24 cellular contexts compared by ENCODE assay signal in the genomic region with DNA sequence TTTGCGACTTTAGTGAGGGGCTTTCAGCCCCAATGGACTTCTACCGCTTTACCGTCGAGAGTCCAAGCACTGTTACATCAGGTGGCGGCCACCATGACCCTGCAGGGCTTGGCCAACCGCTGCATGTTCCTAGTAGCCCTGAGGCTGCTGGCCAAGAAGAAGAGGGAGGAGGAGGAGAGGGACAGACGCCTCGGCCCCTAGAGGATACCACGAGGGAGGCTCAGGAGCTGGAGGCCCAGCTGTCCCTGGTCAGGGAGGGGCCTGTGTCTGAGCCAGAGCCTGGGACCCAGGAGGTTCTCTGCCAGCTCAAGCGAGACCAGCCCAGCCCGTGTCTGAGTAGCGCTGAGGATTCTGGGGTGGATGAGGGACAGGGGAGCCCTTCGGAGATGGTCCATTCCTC. TPM values are rescaled to one million over a fixed set of nuclear protein-coding genes. Genes with fewer than 3 reads are reported as not detected.
DNase-seq lines count a peak whose midpoint lies in the region; ATAC-seq, FAIRE-seq and TF ChIP-seq lines count a peak whose summit lies in the region.
"Had no signal": no experiment of that assay in that cellular context is flagged by ENCODE, and none has a peak within 500 bp of the region (broad histone marks: within the 10 kb centered on the region; RNA-seq: fewer than 3 reads in every experiment).

No MANE protein-coding gene starts in this region.

- H3K4me3 ChIP-seq in GM23338: no peak overlapping the region
- no peak overlapping the region for H3K4me3 ChIP-seq in astrocyte (ENCODE audit: insufficient read depth, low read depth, low read length)
- H3K4me3 ChIP-seq in osteoblast (ENCODE audit: insufficient read depth, low read length): no peak overlapping the region
- H3K4me3 ChIP-seq in coronary artery: no peak overlapping the region
- H3K4me3 ChIP-seq: HAP-1, MG63 had no signal

- H3F3A ChIP-seq in GM23338 (replicated peaks; ENCODE audit: low read depth): no peaks in the 10 kb centered on the region

- H3K27ac ChIP-seq in GM23338 (ENCODE audit: low read depth) (no peak overlapping the region), astrocyte (ENCODE audit: low read depth, low read length) (no peak overlapping the region), osteoblast (ENCODE audit: low read depth, low read length) (no peak overlapping the region), coronary artery (no peak overlapping the region)

- H3K27ac Mint-ChIP-seq in GM23338 (0 out of 2 replicates have a peak overlapping the region, but pooled peaks have one; percentile 67), astrocyte (ENCODE audit: unreplicated experiment) (peak overlapping the region; percentile 34)
- H3K27ac Mint-ChIP-seq: IgD-negative memory B cell had no signal

- H3K27me3 ChIP-seq in GM23338 (ENCODE audit: insufficient read depth): no peaks in the 10 kb centered on the region
- no peaks in the 10 kb centered on the region for H3K27me3 ChIP-seq in astrocyte (ENCODE audit: insufficient read depth, low read length)
- no peaks in the 10 kb centered on the region for H3K27me3 ChIP-seq in osteoblast (ENCODE audit: insufficient read depth, low read length)
- H3K27me3 ChIP-seq: MG63 had no signal

- H3K4me1 ChIP-seq in GM23338 (ENCODE audit: insufficient read depth) (no peaks in the 10 kb centered on the region), astrocyte (ENCODE audit: insufficient read depth, low read length) (no peaks in the 10 kb centered on the region), osteoblast (ENCODE audit: insufficient read depth, low read length) (no peaks in the 10 kb centered on the region)
- H3K4me1 ChIP-seq: HAP-1 had no signal

- peaks cover 29% of the 10 kb centered on the region for H3K36me3 Mint-ChIP-seq in GM23338 (ENCODE audit: low read depth)
- peaks cover 23% of the 10 kb centered on the region for H3K36me3 Mint-ChIP-seq in astrocyte (ENCODE audit: low read depth, unreplicated experiment)
- H3K36me3 Mint-ChIP-seq: IgD-negative memory B cell had no signal

- H3K9me3 ChIP-seq in astrocyte (ENCODE audit: insufficient read depth, low read depth, low read length) (no peaks in the 10 kb centered on the region), osteoblast (ENCODE audit: low read depth, low read length) (no peaks in the 10 kb centered on the region)
- H3K9me3 ChIP-seq: HAP-1, MG63 had no signal

- TF ChIP-seq CTCF in GM23338 (conservative IDR thresholded peaks at IDR 0.05; ENCODE audit: low read depth in 2 of 2): no peak
- no peak for TF ChIP-seq CTCF in astrocyte (IDR thresholded peaks at IDR 0.05; ENCODE audit: insufficient read depth, low read depth, low read length)
- TF ChIP-seq CTCF in osteoblast (IDR thresholded peaks at IDR 0.05; ENCODE audit: extremely low read depth, low read depth, low read length): no peak
- TF ChIP-seq CTCF in coronary artery (IDR thresholded peaks at IDR 0.05): no peak

- H3K4me1 Mint-ChIP-seq in GM23338 (no peaks in the 10 kb centered on the region), astrocyte (ENCODE audit: low read depth, unreplicated experiment) (peaks cover 1% of the 10 kb centered on the region)
- H3K4me1 Mint-ChIP-seq: CD14-positive monocyte, IgD-negative memory B cell had no signal

- FAIRE-seq in astrocyte (lab: Jason Lieb, UNC): no peak
- FAIRE-seq: G401.6, HTR-8/SVneo, RCC 7860 had no signal

- DNase-seq in NCI-H524 (lab: John Stamatoyannopoulos, UW) (peak; percentile 40 to 78), NCI-H524 treated with DMSO at 0.1 percent for 48 hours (lab: John Stamatoyannopoulos, UW) (no peak), GM23338 (ENCODE audit: low spot score) (no peak), astrocyte (ENCODE audit: low read depth) (no peak), osteoblast (ENCODE audit: insufficient read length, low spot score, missing footprints) (peak; percentile 68), occipital lobe (lab: John Stamatoyannopoulos, UW) (no peak), coronary artery (ENCODE audit: low spot score) (no peak)
- DNase-seq: 8988T, Kasumi-1, MG63, NCI-H1048, NCI-H1436, NCI-H1930, NCI-H345, NCI-H526 treated with DMSO at 0.1 percent for 48 hours had no signal

- no peak for ATAC-seq in GM23338
- no peak for ATAC-seq in GM18873 (IDR thresholded peaks at IDR 0.05; ENCODE audit: low FRiP score, unreplicated experiment)

- no peaks in the 10 kb centered on the region for H3K9me3 Mint-ChIP-seq in GM23338
- H3K9me3 Mint-ChIP-seq in astrocyte (ENCODE audit: unreplicated experiment): no peaks in the 10 kb centered on the region
- H3K9me3 Mint-ChIP-seq: CD14-positive monocyte, IgD-negative memory B cell had no signal

- H3K36me3 ChIP-seq in GM23338 (ENCODE audit: insufficient read depth) (no peaks in the 10 kb centered on the region), astrocyte (ENCODE audit: insufficient read depth, low read length) (no peaks in the 10 kb centered on the region), osteoblast (ENCODE audit: insufficient read depth, low read length) (peaks cover 65% of the 10 kb centered on the region)

- H3K4me3 Mint-ChIP-seq in GM23338 (no peak overlapping the region; the same call in 2 of the 3 replicates), astrocyte (ENCODE audit: unreplicated experiment) (no peak overlapping the region)
- H3K4me3 Mint-ChIP-seq: CD14-positive monocyte had no signal

- H3K4me2 ChIP-seq in GM23338: no peak overlapping the region
- H3K4me2 ChIP-seq in astrocyte (ENCODE audit: low read length): no peak overlapping the region
- no peak overlapping the region for H3K4me2 ChIP-seq in osteoblast (ENCODE audit: insufficient read depth, low read length)

- no peaks in the 10 kb centered on the region for H3K79me2 ChIP-seq in GM23338 (replicated peaks; ENCODE audit: insufficient read depth)
- no peaks in the 10 kb centered on the region for H3K79me2 ChIP-seq in astrocyte (ENCODE audit: insufficient read depth, low read length)
- no peaks in the 10 kb centered on the region for H3K79me2 ChIP-seq in osteoblast (ENCODE audit: insufficient read depth, low read length)

- H4K20me1 ChIP-seq in GM23338 (replicated peaks; ENCODE audit: insufficient read depth): no peaks in the 10 kb centered on the region
- peaks cover 3% of the 10 kb centered on the region for H4K20me1 ChIP-seq in astrocyte (ENCODE audit: insufficient read depth, low read length)
- H4K20me1 ChIP-seq in osteoblast (ENCODE audit: insufficient read depth, low read length): no peaks in the 10 kb centered on the region

- H3K27me3 Mint-ChIP-seq in GM23338 (ENCODE audit: insufficient read depth, low read depth, poor library complexity): peaks cover 8% of the 10 kb centered on the region
- no peaks in the 10 kb centered on the region for H3K27me3 Mint-ChIP-seq in astrocyte (ENCODE audit: low read depth, unreplicated experiment)
- H3K27me3 Mint-ChIP-seq: IgD-negative memory B cell had no signal

- H2AFZ ChIP-seq in GM23338 (no peak overlapping the region), astrocyte (ENCODE audit: low read depth, low read length) (no peak overlapping the region), osteoblast (ENCODE audit: low read length) (no peak overlapping the region)

- no peak overlapping the region for H3K9ac ChIP-seq in astrocyte (ENCODE audit: low read length)

- H3K9me2 ChIP-seq in GM23338 (ENCODE audit: insufficient read depth): no peaks in the 10 kb centered on the region

TF ChIP-seq in GM23338, 12 proteins besides CTCF, POLR2A, EP300 and RAD21 (continues in another document):
- TF ChIP-seq CREB1 (CRISPR knock-in tag; IDR thresholded peaks at IDR 0.05; ENCODE audit: low read depth) (no peak), EZH2 (IDR thresholded peaks at IDR 0.05; ENCODE audit: low read depth, unreplicated experiment) (no peak), ZNF331 (CRISPR knock-in tag; IDR thresholded peaks at IDR 0.05; ENCODE audit: low read depth) (no peak), NANOG (IDR thresholded peaks at IDR 0.05; ENCODE audit: borderline replicate concordance) (no peak), POLR2AphosphoS5 (IDR thresholded peaks at IDR 0.05; ENCODE audit: low read depth) (no peak)

RNA-seq across cellular contexts. Expression of a gene that starts 8.6 kb away (rescaled TPM):
- 0.27 and 3.5 TPM in 2 replicates for total RNA-seq in GM23338 (2014; rRNA removed; shearing (Covaris generic))
- polyA plus RNA-seq in GM23338 (2016; fragmentation: Nextera tagmentation; extraction: Ambion mirVana): 0.11 and 0.16 TPM in 2 replicates
- 0.73 and 1.0 TPM in 2 replicates for total RNA-seq in astrocyte
- 1.4 and 1.5 TPM in 2 replicates for total RNA-seq in osteoblast
- total RNA-seq in occipital lobe: 1.2 TPM
- polyA plus RNA-seq: IgD-negative memory B cell had no signal

RNA-seq across cellular contexts. Expression of a gene that starts 14.9 kb away (rescaled TPM):
- not detected in 2 replicates for total RNA-seq in GM23338 (2014; rRNA removed; shearing (Covaris generic))
- polyA plus RNA-seq in GM23338 (2016; fragmentation: Nextera tagmentation; extraction: Ambion mirVana): 0.42 TPM in 1 of 2 replicates, not detected in the other
- total RNA-seq in astrocyte: not detected in 2 replicates
- total RNA-seq in osteoblast: not detected in 2 replicates
- total RNA-seq in occipital lobe: not detected
- total RNA-seq: OCI-LY7 had no signal
- polyA plus RNA-seq: AG04450, CD14-positive monocyte, IgD-negative memory B cell had no signal

RNA-seq across cellular contexts. Expression of a gene that starts 31.2 kb away (rescaled TPM):
- 69.1 and 81.7 TPM in 2 replicates for total RNA-seq in GM23338 (2014; rRNA removed; shearing (Covaris generic))
- polyA plus RNA-seq in GM23338 (2016; fragmentation: Nextera tagmentation; extraction: Ambion mirVana): 40.2 and 41.7 TPM in 2 replicates
- 170 and 179 TPM in 2 replicates for total RNA-seq in astrocyte
- 108 and 121 TPM in 2 replicates for total RNA-seq in osteoblast
- 11.4 TPM for total RNA-seq in occipital lobe
- total RNA-seq: OCI-LY7 had no signal
- polyA plus RNA-seq: CD14-positive monocyte, IgD-negative memory B cell had no signal

RNA-seq across cellular contexts. Expression of a gene that starts 43.3 kb away (rescaled TPM):
- 36.6 and 40.0 TPM in 2 replicates for total RNA-seq in GM23338 (2014; rRNA removed; shearing (Covaris generic))
- polyA plus RNA-seq in GM23338 (2016; fragmentation: Nextera tagmentation; extraction: Ambion mirVana): 11.2 and 12.8 TPM in 2 replicates
- total RNA-seq in astrocyte: 46.4 and 48.3 TPM in 2 replicates
- 123 and 132 TPM in 2 replicates for total RNA-seq in osteoblast
- total RNA-seq in occipital lobe: 36.8 TPM

Comparison
In these comparisons a context has a peak if more than half of its experiments do, and no peak if none do; other contexts are left out.
1. DNase-seq: peak in NCI-H524 (2 of 2) and osteoblast (single experiment); none in NCI-H524 treated with DMSO at 0.1 percent for 48 hours (single experiment), GM23338 (single experiment), astrocyte (single experiment), occipital lobe (single experiment) and coronary artery (single experiment).